Comparison of ENCODE assay signal across 1 cellular context in the genomic region with DNA sequence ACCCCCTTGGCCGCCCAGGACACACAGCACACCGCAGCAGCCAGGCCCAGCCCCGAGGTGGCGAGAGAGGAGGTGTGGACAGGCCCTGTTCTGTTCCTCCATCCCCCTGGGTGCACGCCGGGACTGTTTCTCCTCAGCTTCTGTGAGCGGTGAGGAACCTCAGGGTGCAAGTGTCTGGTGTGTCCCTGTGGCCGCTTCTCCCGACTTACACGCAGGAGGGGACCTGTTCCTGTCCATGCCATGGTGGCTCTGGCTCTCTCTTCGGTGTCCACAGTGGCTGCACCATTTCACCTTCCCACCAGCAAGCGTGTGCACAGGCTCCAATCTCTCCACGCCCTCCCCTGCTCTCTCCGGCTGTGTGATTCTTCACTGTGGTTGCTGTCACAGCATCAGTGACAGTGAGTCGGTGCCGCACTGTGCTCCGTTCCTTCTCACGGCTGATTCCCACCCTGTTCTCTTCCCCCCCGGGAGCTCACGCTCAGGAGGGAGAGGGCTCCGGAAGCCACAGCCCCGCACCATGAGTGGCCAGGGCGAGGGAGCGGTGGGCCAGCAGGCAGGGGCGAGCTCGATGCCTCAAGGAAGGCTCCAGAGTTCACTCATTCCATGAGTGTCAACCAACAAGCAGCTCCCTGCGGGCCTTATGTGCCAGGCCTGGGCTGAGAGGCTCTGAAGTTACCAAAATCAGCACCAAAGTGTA.
TF ChIP-seq lines count a peak whose summit lies in the region.

No MANE protein-coding gene starts in this region.

TF ChIP-seq in K562, 482 proteins besides CTCF, POLR2A, EP300 and RAD21:
- TF ChIP-seq, protein P1, sequence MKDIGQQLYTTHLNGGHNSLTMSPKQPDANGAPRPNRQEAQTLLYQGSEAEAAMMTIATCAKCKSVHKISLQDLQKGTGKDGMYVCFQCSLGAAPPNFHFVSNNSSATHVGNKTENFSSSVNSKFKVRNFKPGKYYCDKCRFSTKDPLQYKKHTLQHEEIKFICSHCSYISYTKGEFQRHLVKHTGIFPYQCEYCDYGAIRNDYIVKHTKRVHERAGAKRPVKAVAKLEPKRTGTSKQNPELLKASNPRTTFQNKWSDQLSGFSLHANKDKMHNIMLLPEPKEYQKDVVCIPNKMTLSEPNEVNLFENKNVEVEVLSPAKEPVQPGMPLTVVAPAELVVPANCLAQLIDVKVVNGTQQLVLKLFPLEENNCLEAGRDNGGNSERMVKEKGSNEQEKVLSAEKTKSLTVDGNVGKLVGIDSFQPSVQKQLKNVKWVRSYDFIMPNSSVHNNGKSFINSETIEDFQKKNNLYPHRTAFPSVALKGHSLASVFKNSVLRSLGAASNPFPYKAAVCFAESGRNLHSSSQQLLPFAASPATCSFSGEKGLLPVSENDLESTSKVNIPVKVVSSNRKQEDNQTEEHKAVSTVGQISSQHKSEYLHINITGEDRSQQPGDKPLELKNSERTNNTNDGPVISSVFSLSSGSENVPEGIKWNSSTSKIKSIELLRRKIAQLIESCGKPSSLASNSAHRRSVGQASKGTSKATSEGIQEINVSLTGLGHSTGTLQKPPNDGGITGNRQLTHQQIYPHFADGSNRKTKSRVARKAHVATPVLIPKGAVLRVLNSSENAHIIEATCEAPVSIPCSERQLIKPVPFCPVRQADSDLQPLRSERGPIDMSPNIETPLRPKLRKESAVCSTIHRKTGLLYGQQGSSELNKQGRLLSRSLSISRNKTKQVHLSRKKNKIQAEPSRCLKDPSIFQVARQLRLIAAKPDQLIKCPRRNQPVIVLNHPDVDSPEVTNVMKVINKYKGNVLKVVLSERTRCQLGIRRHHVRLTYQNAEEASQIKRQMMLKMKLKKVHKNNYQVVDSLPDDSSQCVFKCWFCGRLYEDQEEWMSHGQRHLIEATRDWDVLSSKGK (CRISPR knock-in tag; IDR thresholded peaks at IDR 0.05) = no peak
- TF ChIP-seq RAD51 (IDR thresholded peaks at IDR 0.05; ENCODE audit: borderline replicate concordance, low read depth) (no peak), SREBF2 (CRISPR knock-in tag; IDR thresholded peaks at IDR 0.05) (no peak), RUNX1 (IDR thresholded peaks at IDR 0.05; ENCODE audit: low read depth) (no peak), ZNF140 (CRISPR knock-in tag; IDR thresholded peaks at IDR 0.05) (no peak), SIN3B (IDR thresholded peaks at IDR 0.05; ENCODE audit: low read depth) (no peak)
